ENCODE assay signal across 8 cellular contexts in the genomic region with DNA sequence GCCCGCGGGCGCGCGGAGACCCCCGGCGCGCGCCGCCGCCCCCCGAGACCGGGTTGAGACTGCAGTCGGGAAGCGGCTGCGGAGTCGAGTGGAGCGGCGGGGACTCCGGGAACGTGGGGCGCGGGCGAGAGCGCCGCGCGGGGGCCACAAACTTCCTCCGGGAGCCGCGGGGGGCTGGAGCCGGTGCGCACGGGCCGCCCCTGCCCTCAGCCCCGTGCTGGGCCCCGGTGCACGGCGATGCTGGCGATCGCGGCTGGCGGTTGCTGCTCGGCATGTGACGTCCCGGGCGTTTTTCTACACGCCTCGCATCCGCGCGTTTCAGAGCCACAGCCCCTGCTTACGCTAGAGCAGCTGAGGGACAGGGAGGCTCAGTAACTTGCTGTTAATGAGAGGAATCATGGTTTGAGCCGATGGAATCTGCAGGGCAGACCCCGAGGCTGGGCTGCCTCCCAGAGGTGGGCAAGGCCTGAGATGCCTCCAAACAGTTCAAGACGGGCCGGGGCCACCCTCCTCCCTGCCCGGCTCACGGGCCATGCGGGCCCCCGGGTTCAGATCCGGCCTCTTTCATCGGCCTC. TPM values are rescaled to one million over a fixed set of nuclear protein-coding genes. Genes with fewer than 3 reads are reported as not detected.
A peak's percentile ranks its signal among the peaks of the same experiment; 100 is the strongest.
DNase-seq lines count a peak whose midpoint lies in the region; ATAC-seq, FAIRE-seq and TF ChIP-seq lines count a peak whose summit lies in the region.

No MANE protein-coding gene starts in this region.

- H3K9me3 ChIP-seq in mucosa of descending colon, result no peaks in the 10 kb centered on the region
- H3K9me3 ChIP-seq in subcutaneous abdominal adipose tissue (ENCODE audit: control insufficient read depth in 5 of 5, low read length in 5 of 5), result no peaks in the 10 kb centered on the region

- peak; percentile 39 for DNase-seq in GM19239 (ENCODE audit: insufficient read length, low spot score)
- peak; percentile 22 for DNase-seq in effector CD4-positive, alpha-beta T cell
- peak; percentile 40 to 64 (median 63) for DNase-seq in mucosa of descending colon
- DNase-seq in effector CD8-positive, alpha-beta T cell (lab: John Stamatoyannopoulos, UW), result no peak

- H3K79me2 ChIP-seq in ACC112 (ENCODE audit: control insufficient read depth, insufficient read depth, low read length, unreplicated experiment), result peaks cover 46% of the 10 kb centered on the region

- no peak overlapping the region for H2AFZ ChIP-seq in ACC112 (ENCODE audit: low read length, unreplicated experiment)

- H3K4me1 ChIP-seq in ACC112 (ENCODE audit: control insufficient read depth, insufficient read depth, low read length, unreplicated experiment) (peaks cover 8% of the 10 kb centered on the region), mucosa of descending colon (ENCODE audit: low read depth) (peaks cover 16% of the 10 kb centered on the region), subcutaneous abdominal adipose tissue (ENCODE audit: control insufficient read depth in 5 of 5, insufficient read depth in 5 of 5, low read length in 5 of 5) (peaks cover 4 to 57% (median 46%) of the 10 kb centered on the region in 5 donors)

- ATAC-seq in HG03521 (IDR thresholded peaks at IDR 0.05; ENCODE audit: unreplicated experiment) (peak; percentile 9), mucosa of descending colon (peak; percentile 6)
- ATAC-seq in activated CD4-positive, CD25-positive, alpha-beta regulatory T cell treated with anti-CD3 and anti-CD28 coated beads, Interleukin-2, amount 50 U/mL, for 24 hours, result peak; percentile 27 to 32

- H3K36me3 ChIP-seq in ACC112 (ENCODE audit: insufficient read depth, low read length) (no peaks in the 10 kb centered on the region), mucosa of descending colon (ENCODE audit: low read depth) (no peaks in the 10 kb centered on the region), subcutaneous abdominal adipose tissue (ENCODE audit: control insufficient read depth in 5 of 5, insufficient read depth in 5 of 5, low read length in 5 of 5) (peaks cover 0 to 6% (median 0%) of the 10 kb centered on the region in 5 donors)

- no peak for TF ChIP-seq CTCF in mucosa of descending colon (IDR thresholded peaks at IDR 0.05)

- intact Hi-C loops in mucosa of descending colon (cut with DNase I, micrococcal nuclease), result no loop called here

- peak overlapping the region; percentile 0 to 85 (median 60) for H3K9ac ChIP-seq in subcutaneous abdominal adipose tissue (ENCODE audit: low read length in 5 of 5)

- H3K27ac ChIP-seq in ACC112 (ENCODE audit: low read depth, low read length), result no peak overlapping the region
- peak overlapping the region; percentile 23 for H3K27ac ChIP-seq in subcutaneous abdominal adipose tissue (ENCODE audit: low read depth, low read length)

- peak overlapping the region; percentile 75 for H3K4me3 ChIP-seq in ACC112 (ENCODE audit: low read depth, low read length)
- H3K4me3 ChIP-seq in mucosa of descending colon, result peak overlapping the region; percentile 32
- H3K4me3 ChIP-seq in subcutaneous abdominal adipose tissue (ENCODE audit: low read depth in 1 of 5, low read length in 5 of 5), result peak overlapping the region; percentile 63 to 78 (median 69)

- peak; percentile 49 for FAIRE-seq in GM19239 (lab: Jason Lieb, UNC)

- H3K27me3 ChIP-seq in ACC112 (ENCODE audit: insufficient read depth, low read length), result no peaks in the 10 kb centered on the region
- H3K27me3 ChIP-seq in subcutaneous abdominal adipose tissue (ENCODE audit: control insufficient read depth in 5 of 5, insufficient read depth in 4 of 5, low read length in 5 of 5), result no peaks in the 10 kb centered on the region

RNA-seq across cellular contexts. Expression of a gene that starts 0.5 kb away (rescaled TPM):
- total RNA-seq in mucosa of descending colon, result 10 to 100 TPM in 1 of 3 donors, 1 to 10 TPM in 2; 8.1 to 12.1 (median 8.4) TPM

RNA-seq across cellular contexts. Expression of a gene that starts 50.0 kb away (rescaled TPM):
- 1 to 10 TPM; 4.8 to 5.9 (median 5.7) TPM for total RNA-seq in mucosa of descending colon
